In genomic region chr2:9593936-9594335, GRCh38 we compare ENCODE assay signal across 14 cellular contexts. TPM values are rescaled to one million over a fixed set of nuclear protein-coding genes. Genes with fewer than 3 reads are reported as not detected.
A peak's percentile ranks its signal among the peaks of the same experiment; 100 is the strongest.
DNase-seq lines count a peak whose midpoint lies in the region; ATAC-seq, FAIRE-seq and TF ChIP-seq lines count a peak whose summit lies in the region.
"Had no signal": no experiment of that assay in that cellular context is flagged by ENCODE, and none has a peak within 500 bp of the region (broad histone marks: within the 10 kb centered on the region; RNA-seq: fewer than 3 reads in every experiment).

No MANE protein-coding gene starts in this region.

- peaks cover 29 to 64% (median 46%) of the 10 kb centered on the region in 4 donors for H3K4me1 Mint-ChIP-seq in CD4-positive, CD25-positive, alpha-beta regulatory T cell
- peaks cover 24% of the 10 kb centered on the region for H3K4me1 Mint-ChIP-seq in dendritic cell treated with granulocyte-macrophage colony-stimulating factor and Interleukin-4, amounts not matched to agents 40 ng/mL and 50 ng/mL, for 4 days (ENCODE audit: low read depth)
- H3K4me1 Mint-ChIP-seq in naive thymus-derived CD8-positive, alpha-beta T cell, result peaks cover 18 to 53% (median 46%) of the 10 kb centered on the region in 4 donors

- intact Hi-C loops in HCT116 (cut with micrococcal nuclease), result no loop called here
- intact Hi-C loops in dendritic cell treated with granulocyte-macrophage colony-stimulating factor and Interleukin-4, amounts not matched to agents 40 ng/mL and 50 ng/mL, for 4 days (cut with micrococcal nuclease), result loop anchor here (5.0 kb wide), 1 partner anchor 33 kb away; no protein-coding TSS in a partner anchor
- intact Hi-C loops in HepG2 (cut with micrococcal nuclease; ENCODE audit: unreplicated experiment), result no loop called here

- H3K4me3 Mint-ChIP-seq in CD4-positive, CD25-positive, alpha-beta regulatory T cell, result peak overlapping the region in 1 of 4 donors; percentile 56
- no peak overlapping the region for H3K4me3 Mint-ChIP-seq in dendritic cell treated with granulocyte-macrophage colony-stimulating factor and Interleukin-4, amounts not matched to agents 40 ng/mL and 50 ng/mL, for 4 days
- no peak overlapping the region for H3K4me3 Mint-ChIP-seq in naive thymus-derived CD8-positive, alpha-beta T cell

- no peak overlapping the region for H3K27ac ChIP-seq in CD4-positive, CD25-positive, alpha-beta regulatory T cell (ENCODE audit: insufficient read depth, low read length, poor library complexity, severe bottlenecking)
- H3K27ac ChIP-seq in HCT116 (ENCODE audit: low read depth, low read length) (peak overlapping the region; percentile 78; the same call in 1 of the 2 replicates), osteoblast (ENCODE audit: low read depth, low read length) (peak overlapping the region; percentile 92), HepG2 (ENCODE audit: extremely low read length, insufficient read depth, low read length) (no peak overlapping the region)

- TF ChIP-seq EP300 in HepG2 (IDR thresholded peaks at IDR 0.05; ENCODE audit: low read depth in 2 of 2, low read length in 2 of 2), result no peak
- TF ChIP-seq EP300 in HepG2 (CRISPR knock-in tag; IDR thresholded peaks at IDR 0.05; ENCODE audit: borderline replicate concordance), result no peak

- POLR2A ChIA-PET in HCT116 (lab: Charles Lee), result interaction anchor here (1.4 kb wide), 1 partner anchor 14 kb away, joined by 5 read pairs; no protein-coding TSS in a partner anchor
- POLR2A ChIA-PET in naive thymus-derived CD8-positive, alpha-beta T cell (lab: Charles Lee), result interaction anchor here (0.6 kb wide), 1 partner anchor 815 kb away, joined by 4 read pairs; no protein-coding TSS in a partner anchor
- POLR2A ChIA-PET in HepG2 (lab: Yijun Ruan, JAX), result no interaction called here

- TF ChIP-seq POLR2A in HCT116 (IDR thresholded peaks at IDR 0.05; ENCODE audit: borderline replicate concordance, extremely low read depth, insufficient read depth, insufficient read length), result no peak
- TF ChIP-seq POLR2A in HepG2 (IDR thresholded peaks at IDR 0.05; ENCODE audit: insufficient read depth in 1 of 2, low read depth in 2 of 2, low read length in 2 of 2), result no peak

- H3K9ac ChIP-seq in HCT116 (ENCODE audit: low read length) (peak overlapping the region; percentile 37; the same call in 1 of the 2 replicates), HepG2 (ENCODE audit: insufficient read depth, low read depth, low read length) (no peak overlapping the region)

- H3K27ac Mint-ChIP-seq in CD4-positive, CD25-positive, alpha-beta regulatory T cell, result peak overlapping the region; percentile 36 to 74 (median 38)
- peak overlapping the region; percentile 74 for H3K27ac Mint-ChIP-seq in dendritic cell treated with granulocyte-macrophage colony-stimulating factor and Interleukin-4, amounts not matched to agents 40 ng/mL and 50 ng/mL, for 4 days
- peak overlapping the region in 3 of 10 donors; percentile 7 to 79 (median 65) for H3K27ac Mint-ChIP-seq in naive thymus-derived CD8-positive, alpha-beta T cell

- peak overlapping the region; percentile 47 for H3K4me3 ChIP-seq in CD4-positive, CD25-positive, alpha-beta regulatory T cell (ENCODE audit: low read depth, low read length)
- no peak overlapping the region for H3K4me3 ChIP-seq in HCT116 (replicated peaks in 1 of 2; ENCODE audit: low read depth in 1 of 2, low read length in 2 of 2)
- H3K4me3 ChIP-seq in osteoblast (ENCODE audit: insufficient read depth, low read length), result no peak overlapping the region
- H3K4me3 ChIP-seq in HepG2 (replicated peaks in 1 of 3; ENCODE audit: insufficient read depth in 1 of 3, low read depth in 2 of 3, low read length in 3 of 3), result no peak overlapping the region
- H3K4me3 ChIP-seq: stomach had no signal

- TF ChIP-seq CTCF in HCT116 (IDR thresholded peaks at IDR 0.05 in 2 of 3, conservative IDR thresholded peaks at IDR 0.05 in 1 of 3; ENCODE audit: borderline replicate concordance in 1 of 3, insufficient read depth in 1 of 3, low read depth in 2 of 3, low read length in 2 of 3), result no peak
- TF ChIP-seq CTCF in osteoblast (IDR thresholded peaks at IDR 0.05; ENCODE audit: extremely low read depth, low read depth, low read length), result no peak
- no peak for TF ChIP-seq CTCF in HepG2 (CRISPR knock-in tag; IDR thresholded peaks at IDR 0.05)

- no peaks in the 10 kb centered on the region for H3K27me3 Mint-ChIP-seq in CD4-positive, CD25-positive, alpha-beta regulatory T cell
- no peaks in the 10 kb centered on the region for H3K27me3 Mint-ChIP-seq in dendritic cell treated with granulocyte-macrophage colony-stimulating factor and Interleukin-4, amounts not matched to agents 40 ng/mL and 50 ng/mL, for 4 days
- no peaks in the 10 kb centered on the region for H3K27me3 Mint-ChIP-seq in naive thymus-derived CD8-positive, alpha-beta T cell

- H4K20me1 ChIP-seq in HCT116 (ENCODE audit: insufficient read depth) (peaks cover 6% of the 10 kb centered on the region; the same call in 1 of the 2 replicates), osteoblast (ENCODE audit: insufficient read depth, low read length) (peaks cover 54% of the 10 kb centered on the region), HepG2 (ENCODE audit: insufficient read depth, low read length) (peaks cover 9% of the 10 kb centered on the region; the same call in 1 of the 2 replicates)

- peak in 1 of 3 donors; percentile 15 for DNase-seq in CD4-positive, CD25-positive, alpha-beta regulatory T cell
- DNase-seq in HCT116 (ENCODE audit: low read depth, low spot score) (no peak), osteoblast (ENCODE audit: insufficient read length, low spot score, missing footprints) (no peak), D341Med (ENCODE audit: low spot score) (no peak), HepG2 (ENCODE audit: low spot score) (no peak)
- no peak for DNase-seq in naive thymus-derived CD8-positive, alpha-beta T cell
- DNase-seq: activated CD4-positive, alpha-beta T cell treated with anti-CD3 and anti-CD28 coated beads, Interleukin-2, amount 50 U/mL, for 1 hour; cortex of kidney; NCI-H1417; NCI-H446 treated with DMSO at 0.1 percent for 48 hours; retina; stomach had no signal

- peaks cover 34% of the 10 kb centered on the region for H3K4me1 ChIP-seq in CD4-positive, CD25-positive, alpha-beta regulatory T cell (ENCODE audit: control insufficient read depth, insufficient read depth, low read length, poor library complexity, severe bottlenecking)
- H3K4me1 ChIP-seq in HCT116 (ENCODE audit: control insufficient read depth in 1 of 2, insufficient read depth in 2 of 2, low read length in 2 of 2) (peaks cover 41 to 47% of the 10 kb centered on the region in 2 experiments), osteoblast (ENCODE audit: insufficient read depth, low read length) (peaks cover 47% of the 10 kb centered on the region), HepG2 (ENCODE audit: insufficient read depth, low read length) (no peaks in the 10 kb centered on the region)

- no peak overlapping the region for H2AFZ ChIP-seq in HCT116 (ENCODE audit: low read depth, low read length, poor library complexity, severe bottlenecking)
- H2AFZ ChIP-seq in osteoblast (ENCODE audit: low read length), result no peak overlapping the region
- H2AFZ ChIP-seq in HepG2 (ENCODE audit: low read length), result no peak overlapping the region

- WGBS in HepG2 (ENCODE audit: low lambda C conversion rate), result 98% methylated on average over 4 of the region's 4 CpGs

- RAD21 ChIA-PET in HCT116 (lab: Charles Lee; ENCODE audit: low non-redundant PET in 1 of 2, low total read pairs in 2 of 2, uncharacterized antibody in 2 of 2, unreplicated experiment in 2 of 2), result no interaction called here

- CTCF ChIA-PET in HCT116 (lab: Charles Lee), result no interaction called here
- CTCF ChIA-PET in HepG2 (lab: Yijun Ruan, JAX; ENCODE audit: low intra/inter-chr PET ratio, low total read pairs), result no interaction called here

- H3K9me3 ChIP-seq in CD4-positive, CD25-positive, alpha-beta regulatory T cell (ENCODE audit: control insufficient read depth in 2 of 2, low read length in 2 of 2), result no peaks in the 10 kb centered on the region
- H3K9me3 ChIP-seq in HCT116 (ENCODE audit: control insufficient read depth in 1 of 2, insufficient read depth in 1 of 2, low read depth in 1 of 2, low read length in 2 of 2) (no peaks in the 10 kb centered on the region; a peak in 1 of 4 replicates), osteoblast (ENCODE audit: low read depth, low read length) (no peaks in the 10 kb centered on the region), HepG2 (ENCODE audit: low read length) (no peaks in the 10 kb centered on the region)

- no peak for FAIRE-seq in HepG2 (lab: Jason Lieb, UNC)
- FAIRE-seq: GM19239 had no signal

- peaks cover 7% of the 10 kb centered on the region for H3K36me3 Mint-ChIP-seq in CD4-positive, CD25-positive, alpha-beta regulatory T cell
- peaks cover 34% of the 10 kb centered on the region for H3K36me3 Mint-ChIP-seq in dendritic cell treated with granulocyte-macrophage colony-stimulating factor and Interleukin-4, amounts not matched to agents 40 ng/mL and 50 ng/mL, for 4 days (ENCODE audit: low read depth)
- H3K36me3 Mint-ChIP-seq in naive thymus-derived CD8-positive, alpha-beta T cell, result peaks cover 2 to 38% (median 14%) of the 10 kb centered on the region in 3 donors

- TF ChIP-seq RAD21 in HCT116 (IDR thresholded peaks at IDR 0.05; ENCODE audit: low read depth), result no peak
- no peak for TF ChIP-seq RAD21 in HepG2 (CRISPR knock-in tag; IDR thresholded peaks at IDR 0.05)

- H3K4me2 ChIP-seq in HCT116 (ENCODE audit: low read length), result peak overlapping the region; percentile 59; the same call in 1 of the 2 replicates
- H3K4me2 ChIP-seq in osteoblast (ENCODE audit: insufficient read depth, low read length), result peak overlapping the region; percentile 12
- H3K4me2 ChIP-seq in HepG2 (ENCODE audit: low read depth, low read length), result no peak overlapping the region

- H3K9me2 ChIP-seq in HCT116 (ENCODE audit: insufficient read depth), result no peaks in the 10 kb centered on the region

- in situ Hi-C loops in HepG2 (cut with HindIII; ENCODE audit: extremely low pct_ligation_motif_present, low pct_unique_long_range_greater_than_20kb), result no loop called here

- H3K9me3 Mint-ChIP-seq in CD4-positive, CD25-positive, alpha-beta regulatory T cell, result peaks cover 0 to 4% (median 0%) of the 10 kb centered on the region in 7 donors
- no peaks in the 10 kb centered on the region for H3K9me3 Mint-ChIP-seq in dendritic cell treated with granulocyte-macrophage colony-stimulating factor and Interleukin-4, amounts not matched to agents 40 ng/mL and 50 ng/mL, for 4 days
- H3K9me3 Mint-ChIP-seq in naive thymus-derived CD8-positive, alpha-beta T cell, result peaks cover 0 to 2% (median 0%) of the 10 kb centered on the region in 9 donors

- peaks cover 100% of the 10 kb centered on the region for H3K79me2 ChIP-seq in HCT116 (ENCODE audit: insufficient read depth, low read length)
- peaks cover 86% of the 10 kb centered on the region for H3K79me2 ChIP-seq in osteoblast (ENCODE audit: insufficient read depth, low read length)
- peaks cover 58% of the 10 kb centered on the region for H3K79me2 ChIP-seq in HepG2 (ENCODE audit: insufficient read depth, low read length)

- ATAC-seq in CD4-positive, CD25-positive, alpha-beta regulatory T cell (ENCODE audit: low read depth in 2 of 2), result no peak
- no peak for ATAC-seq in HCT116
- no peak for ATAC-seq in naive thymus-derived CD8-positive, alpha-beta T cell
- ATAC-seq in HepG2, result no peak

- H3K36me3 ChIP-seq in CD4-positive, CD25-positive, alpha-beta regulatory T cell (ENCODE audit: control insufficient read depth, insufficient read depth, low read length), result peaks cover 23% of the 10 kb centered on the region
- H3K36me3 ChIP-seq in HCT116 (ENCODE audit: control insufficient read depth in 1 of 2, insufficient read depth in 2 of 2, low read length in 2 of 2) (peaks cover 2 to 27% of the 10 kb centered on the region in 2 experiments; a peak in 1 of 4 replicates), osteoblast (ENCODE audit: insufficient read depth, low read length) (peaks cover 30% of the 10 kb centered on the region), HepG2 (replicated peaks in 1 of 2; ENCODE audit: control insufficient read depth in 1 of 2, insufficient read depth in 2 of 2, low read length in 2 of 2) (peaks cover 14 to 48% of the 10 kb centered on the region in 2 experiments)

- BruUV-seq in HCT116 (replicated peaks; lab: Mats Ljungman, UMichigan) (no TSS peak), HepG2 (replicated peaks; lab: Mats Ljungman, UMichigan) (no TSS peak)

- no peaks in the 10 kb centered on the region for H3K27me3 ChIP-seq in CD4-positive, CD25-positive, alpha-beta regulatory T cell (ENCODE audit: control insufficient read depth, insufficient read depth, low read length)
- H3K27me3 ChIP-seq in HCT116 (ENCODE audit: insufficient read depth, low read length) (no peaks in the 10 kb centered on the region), osteoblast (ENCODE audit: insufficient read depth, low read length) (no peaks in the 10 kb centered on the region), HepG2 (ENCODE audit: control insufficient read depth in 1 of 2, insufficient read depth in 2 of 2, low read length in 2 of 2) (no peaks in the 10 kb centered on the region)
- H3K27me3 ChIP-seq: stomach had no signal

RNA-seq across cellular contexts. Expression of gene YWHAQ, which starts 36.9 kb away (rescaled TPM):
- total RNA-seq in CD4-positive, CD25-positive, alpha-beta regulatory T cell, result 160 TPM
- polyA plus RNA-seq in CD4-positive, CD25-positive, alpha-beta regulatory T cell, result 100 to 1,000 TPM; 238 to 359 (median 283) TPM
- total RNA-seq in HCT116 (2021; ENCODE audit: unreplicated experiment) (365 TPM), osteoblast (242 and 285 TPM in 2 replicates), HepG2 (2016; rRNA removed; fragmentation: Illumina TruSeq; extraction: Trizol) (304 and 420 TPM in 2 replicates)
- polyA plus RNA-seq in HCT116 (2012), result 245 and 251 TPM in 2 replicates
- total RNA-seq in naive thymus-derived CD8-positive, alpha-beta T cell, result 100 to 1,000 TPM in 1 of 2 experiments, 10 to 100 TPM in 1; 99.2 to 113 TPM
- 100 to 1,000 TPM; 195 to 348 (median 236) TPM for polyA plus RNA-seq in naive thymus-derived CD8-positive, alpha-beta T cell
- 64.2 and 66.4 TPM in 2 replicates for total RNA-seq in HepG2 (2016; cell fraction: cytosol; rRNA removed; fragmentation: Illumina TruSeq; extraction: Trizol; ENCODE audit: low read depth)
- total RNA-seq in HepG2 (2016; cell fraction: insoluble cytoplasmic fraction; rRNA removed; fragmentation: Illumina TruSeq; extraction: Trizol), result 302 and 406 TPM in 2 replicates
- 208 and 219 TPM in 2 replicates for total RNA-seq in HepG2 (2016; cell fraction: membrane; rRNA removed; fragmentation: Illumina TruSeq; extraction: Trizol)
- 152 and 166 TPM in 2 replicates for total RNA-seq in HepG2 (2016; cell fraction: nucleus; rRNA removed; fragmentation: Illumina TruSeq; extraction: Trizol)
- polyA plus RNA-seq in HepG2 (2011; rRNA removed), result 117 and 160 TPM in 2 replicates
- polyA plus RNA-seq in HepG2 (2011; cell fraction: cytosol; rRNA removed), result 91.4 and 117 TPM in 2 replicates
- polyA plus RNA-seq in HepG2 (2011; cell fraction: nucleus; rRNA removed), result 36.4 and 39.0 TPM in 2 replicates
- polyA plus RNA-seq in HepG2 (2012), result 175 and 244 TPM in 2 replicates
- polyA plus RNA-seq in HepG2 (2016; cell fraction: cytosol; fragmentation: Illumina TruSeq; extraction: Trizol; ENCODE audit: low read depth), result 94.8 and 102 TPM in 2 replicates
- 521 and 530 TPM in 2 replicates for polyA plus RNA-seq in HepG2 (2016; cell fraction: insoluble cytoplasmic fraction; fragmentation: Illumina TruSeq; extraction: Trizol; ENCODE audit: low read depth)
- 200 and 214 TPM in 2 replicates for polyA plus RNA-seq in HepG2 (2016; cell fraction: membrane; fragmentation: Illumina TruSeq; extraction: Trizol; ENCODE audit: low read depth)
- polyA plus RNA-seq in HepG2 (2016; cell fraction: nucleus; fragmentation: Illumina TruSeq; extraction: Trizol; ENCODE audit: insufficient read depth, low read depth), result 187 and 192 TPM in 2 replicates
- polyA minus RNA-seq in HepG2 (2011; rRNA and poly(A)+ RNA removed; ENCODE audit: low replicate concordance), result 120 and 167 TPM in 2 replicates
- polyA minus RNA-seq in HepG2 (2011; cell fraction: cytosol; rRNA and poly(A)+ RNA removed), result 164 and 178 TPM in 2 replicates
- 73.9 and 82.2 TPM in 2 replicates for polyA minus RNA-seq in HepG2 (2011; cell fraction: nucleus; rRNA and poly(A)+ RNA removed)

RNA-seq across cellular contexts. Expression of gene ADAM17, which starts 38.3 kb away (rescaled TPM):
- 34.1 TPM for total RNA-seq in CD4-positive, CD25-positive, alpha-beta regulatory T cell
- 10 to 100 TPM; 11.8 to 15.7 (median 13.6) TPM for polyA plus RNA-seq in CD4-positive, CD25-positive, alpha-beta regulatory T cell
- total RNA-seq in HCT116 (2021; ENCODE audit: unreplicated experiment), result 39.2 TPM
- polyA plus RNA-seq in HCT116 (2012), result 27.1 and 37.8 TPM in 2 replicates
- total RNA-seq in osteoblast, result 53.6 and 69.1 TPM in 2 replicates
- 10 to 100 TPM; 27.2 to 27.9 TPM for total RNA-seq in naive thymus-derived CD8-positive, alpha-beta T cell
- polyA plus RNA-seq in naive thymus-derived CD8-positive, alpha-beta T cell, result 1 to 10 TPM; 6.9 to 7.8 (median 7.7) TPM
- 18.5 and 33.4 TPM in 2 replicates for total RNA-seq in HepG2 (2016; rRNA removed; fragmentation: Illumina TruSeq; extraction: Trizol)
- 10.8 TPM in 2 replicates for total RNA-seq in HepG2 (2016; cell fraction: cytosol; rRNA removed; fragmentation: Illumina TruSeq; extraction: Trizol; ENCODE audit: low read depth)
- 17.9 and 33.4 TPM in 2 replicates for total RNA-seq in HepG2 (2016; cell fraction: insoluble cytoplasmic fraction; rRNA removed; fragmentation: Illumina TruSeq; extraction: Trizol)
- total RNA-seq in HepG2 (2016; cell fraction: membrane; rRNA removed; fragmentation: Illumina TruSeq; extraction: Trizol), result 9.7 and 11.1 TPM in 2 replicates
- 38.0 and 48.8 TPM in 2 replicates for total RNA-seq in HepG2 (2016; cell fraction: nucleus; rRNA removed; fragmentation: Illumina TruSeq; extraction: Trizol)
- polyA plus RNA-seq in HepG2 (2011; rRNA removed), result 6.5 and 8.3 TPM in 2 replicates
- polyA plus RNA-seq in HepG2 (2011; cell fraction: cytosol; rRNA removed), result 5.1 and 5.6 TPM in 2 replicates
- 8.8 and 9.4 TPM in 2 replicates for polyA plus RNA-seq in HepG2 (2011; cell fraction: nucleus; rRNA removed)
- polyA plus RNA-seq in HepG2 (2012), result 17.9 and 24.2 TPM in 2 replicates
- 0.97 and 1.1 TPM in 2 replicates for polyA plus RNA-seq in HepG2 (2016; cell fraction: cytosol; fragmentation: Illumina TruSeq; extraction: Trizol; ENCODE audit: low read depth)
- polyA plus RNA-seq in HepG2 (2016; cell fraction: insoluble cytoplasmic fraction; fragmentation: Illumina TruSeq; extraction: Trizol; ENCODE audit: low read depth), result 9.7 and 10.5 TPM in 2 replicates
- 2.6 and 3.0 TPM in 2 replicates for polyA plus RNA-seq in HepG2 (2016; cell fraction: membrane; fragmentation: Illumina TruSeq; extraction: Trizol; ENCODE audit: low read depth)
- 34.9 and 37.9 TPM in 2 replicates for polyA plus RNA-seq in HepG2 (2016; cell fraction: nucleus; fragmentation: Illumina TruSeq; extraction: Trizol; ENCODE audit: insufficient read depth, low read depth)
- polyA minus RNA-seq in HepG2 (2011; rRNA and poly(A)+ RNA removed; ENCODE audit: low replicate concordance), result 12.1 and 17.0 TPM in 2 replicates
- polyA minus RNA-seq in HepG2 (2011; cell fraction: cytosol; rRNA and poly(A)+ RNA removed), result 6.2 and 8.7 TPM in 2 replicates
- polyA minus RNA-seq in HepG2 (2011; cell fraction: nucleus; rRNA and poly(A)+ RNA removed), result 31.7 and 39.2 TPM in 2 replicates

Comparison
In these comparisons a context has a peak if more than half of its experiments do, and no peak if none do; other contexts are left out.
1. H3K27ac ChIP-seq: peak in HCT116 (single experiment) and osteoblast (single experiment); none in CD4-positive, CD25-positive, alpha-beta regulatory T cell (single experiment) and HepG2 (single experiment).